In genomic region chr2:25332571-25332970, GRCh38 we compare ENCODE assay signal across 13 cellular contexts. TPM values are rescaled to one million over a fixed set of nuclear protein-coding genes. Genes with fewer than 3 reads are reported as not detected.
DNase-seq lines count a peak whose midpoint lies in the region; ATAC-seq and TF ChIP-seq lines count a peak whose summit lies in the region.
"Had no signal": no experiment of that assay in that cellular context is flagged by ENCODE, and none has a peak within 500 bp of the region (broad histone marks: within the 10 kb centered on the region; RNA-seq: fewer than 3 reads in every experiment).

No MANE protein-coding gene starts in this region.

- no peak overlapping the region for H3K4me3 Mint-ChIP-seq in CD4-positive, alpha-beta T cell
- no peak overlapping the region for H3K4me3 Mint-ChIP-seq in activated CD8-positive, alpha-beta T cell treated with anti-CD3 and anti-CD28 coated beads, Interleukin-2, amount 10 ng/mL, durations not matched to agents 7 days and 5 days

- H3K36me3 Mint-ChIP-seq in CD4-positive, alpha-beta T cell (ENCODE audit: low read depth): peaks cover 21% of the 10 kb centered on the region
- peaks cover 18% of the 10 kb centered on the region for H3K36me3 Mint-ChIP-seq in activated CD8-positive, alpha-beta T cell treated with anti-CD3 and anti-CD28 coated beads, Interleukin-2, amount 10 ng/mL, durations not matched to agents 7 days and 5 days (ENCODE audit: low read depth)

- no peaks in the 10 kb centered on the region for H3K27me3 ChIP-seq in CD4-positive, alpha-beta T cell (ENCODE audit: control insufficient read depth, insufficient read depth, low read length)
- no peaks in the 10 kb centered on the region for H3K27me3 ChIP-seq in left ventricle myocardium inferior (ENCODE audit: low read depth)
- H3K27me3 ChIP-seq in psoas muscle (ENCODE audit: insufficient read depth in 3 of 3, low read length in 2 of 3): no peaks in the 10 kb centered on the region
- H3K27me3 ChIP-seq: Peyer's patch had no signal

- ATAC-seq in CD4-positive, alpha-beta T cell (ENCODE audit: poor library complexity): no peak
- ATAC-seq in activated CD8-positive, alpha-beta T cell treated with anti-CD3 and anti-CD28 coated beads, Interleukin-2, amount 10 ng/mL, durations not matched to agents 7 days and 5 days: no peak
- peak; percentile 41 to 70 (median 56) for ATAC-seq in psoas muscle
- no peak for ATAC-seq in GM18909 (IDR thresholded peaks at IDR 0.05; ENCODE audit: poor library complexity, unreplicated experiment)

- H3K27ac ChIP-seq in CD4-positive, alpha-beta T cell (ENCODE audit: low read depth, low read length): no peak overlapping the region
- H3K27ac ChIP-seq in left ventricle myocardium inferior (replicated peaks) (peak overlapping the region; percentile 70), psoas muscle (peak overlapping the region; percentile 82)
- H3K27ac ChIP-seq: Peyer's patch had no signal

- H3K4me1 Mint-ChIP-seq in CD4-positive, alpha-beta T cell (ENCODE audit: low read depth): peaks cover 77% of the 10 kb centered on the region
- H3K4me1 Mint-ChIP-seq in activated CD8-positive, alpha-beta T cell treated with anti-CD3 and anti-CD28 coated beads, Interleukin-2, amount 10 ng/mL, durations not matched to agents 7 days and 5 days (ENCODE audit: low read depth): peaks cover 58% of the 10 kb centered on the region

- CTCF ChIA-PET in CD4-positive, alpha-beta T cell (lab: Charles Lee): no interaction called here
- CTCF ChIA-PET in activated CD8-positive, alpha-beta T cell treated with anti-CD3 and anti-CD28 coated beads, Interleukin-2, amount 10 ng/mL, durations not matched to agents 7 days and 5 days (lab: Charles Lee): interaction anchor here (1.3 to 4.0 kb wide), 4 partner anchors 22 to 55 kb away, joined by 3 to 14 read pairs (median 4); no protein-coding TSS in a partner anchor

- TF ChIP-seq CTCF in CD4-positive, alpha-beta T cell (IDR thresholded peaks at IDR 0.05): no peak
- TF ChIP-seq CTCF in left ventricle myocardium inferior (IDR thresholded peaks at IDR 0.05; ENCODE audit: borderline replicate concordance) (no peak), psoas muscle (IDR thresholded peaks at IDR 0.05) (no peak), GM13977 (IDR thresholded peaks at IDR 0.05; ENCODE audit: extremely low read depth, insufficient read depth, missing control alignments) (no peak)

- 27 to 40% (median 32%) methylated on average over 9 of the region's 9 CpGs for WGBS in psoas muscle, 3 donors

- H3K27me3 Mint-ChIP-seq in CD4-positive, alpha-beta T cell: no peaks in the 10 kb centered on the region
- H3K27me3 Mint-ChIP-seq in activated CD8-positive, alpha-beta T cell treated with anti-CD3 and anti-CD28 coated beads, Interleukin-2, amount 10 ng/mL, durations not matched to agents 7 days and 5 days (ENCODE audit: low read depth): no peaks in the 10 kb centered on the region

- H3K9me3 Mint-ChIP-seq in CD4-positive, alpha-beta T cell: no peaks in the 10 kb centered on the region
- H3K9me3 Mint-ChIP-seq in activated CD8-positive, alpha-beta T cell treated with anti-CD3 and anti-CD28 coated beads, Interleukin-2, amount 10 ng/mL, durations not matched to agents 7 days and 5 days (ENCODE audit: insufficient read depth): peaks cover 8% of the 10 kb centered on the region

- no peaks in the 10 kb centered on the region for H3K9me3 ChIP-seq in CD4-positive, alpha-beta T cell (ENCODE audit: control insufficient read depth, low read length)
- H3K9me3 ChIP-seq in left ventricle myocardium inferior (replicated peaks) (no peaks in the 10 kb centered on the region), psoas muscle (no peaks in the 10 kb centered on the region)
- H3K9me3 ChIP-seq: Peyer's patch had no signal

- no peak overlapping the region for H3K4me3 ChIP-seq in left ventricle myocardium inferior
- no peak overlapping the region for H3K4me3 ChIP-seq in psoas muscle
- H3K4me3 ChIP-seq: Peyer's patch had no signal

- intact Hi-C loops in CD4-positive, alpha-beta T cell (cut with DNase I, micrococcal nuclease): loop anchor here in 1 of 2 experiments (10.0 kb wide), 1 partner anchor 58 kb away; no protein-coding TSS in a partner anchor
- intact Hi-C loops in left ventricle myocardium inferior (cut with micrococcal nuclease) (no loop called here), psoas muscle (cut with DNase I) (no loop called here)

- H3K4me1 ChIP-seq in left ventricle myocardium inferior (peaks cover 96% of the 10 kb centered on the region), psoas muscle (peaks cover 89% of the 10 kb centered on the region)

- no peaks in the 10 kb centered on the region for H3K36me3 ChIP-seq in left ventricle myocardium inferior
- H3K36me3 ChIP-seq in psoas muscle (ENCODE audit: insufficient read depth in 1 of 2, low read depth in 1 of 2): no peaks in the 10 kb centered on the region
- H3K36me3 ChIP-seq: Peyer's patch had no signal

- H3K27ac Mint-ChIP-seq in CD4-positive, alpha-beta T cell: peak overlapping the region; percentile 46
- peak overlapping the region; percentile 40 for H3K27ac Mint-ChIP-seq in activated CD8-positive, alpha-beta T cell treated with anti-CD3 and anti-CD28 coated beads, Interleukin-2, amount 10 ng/mL, durations not matched to agents 7 days and 5 days

- no peak for DNase-seq in CD4-positive, alpha-beta T cell
- DNase-seq in activated CD8-positive, alpha-beta T cell treated with anti-CD3 and anti-CD28 coated beads, Interleukin-2, amount 10 ng/mL, durations not matched to agents 7 days and 5 days: no peak
- DNase-seq in left ventricle myocardium inferior: peak; percentile 59
- peak in 1 of 2 donors; percentile 56 for DNase-seq in psoas muscle
- DNase-seq in T-helper 1 cell: no peak
- DNase-seq in GM13977 (ENCODE audit: low spot score): no peak
- DNase-seq in NK-92 treated with Interleukin-12 subunit alpha and Interleukin-12 subunit beta, amount 100 ng/mL, for 24 hours (lab: John Stamatoyannopoulos, UW): no peak
- DNase-seq: DMS79 treated with DMSO at 0.1 percent for 48 hours; effector CD8-positive, alpha-beta T cell; NCI-H1436; NCI-H510A treated with DMSO at 0.1 percent for 48 hours; Peyer's patch had no signal

- POLR2A ChIA-PET in CD4-positive, alpha-beta T cell (lab: Charles Lee): interaction anchor here (1.0 to 5.9 kb wide), 3 partner anchors 9 to 56 kb away, joined by 3 to 37 read pairs (median 10); no protein-coding TSS in a partner anchor
- POLR2A ChIA-PET in activated CD8-positive, alpha-beta T cell treated with anti-CD3 and anti-CD28 coated beads, Interleukin-2, amount 10 ng/mL, durations not matched to agents 7 days and 5 days (lab: Charles Lee): interaction anchor here (4.2 kb wide), 1 partner anchor 8 kb away, joined by 17 read pairs; no protein-coding TSS in a partner anchor

- in situ Hi-C loops in GM13977 (cut with MboI; ENCODE audit: low pct_unique_long_range_greater_than_20kb, low sequenced_read_pairs, unreplicated experiment): no loop called here

RNA-seq across cellular contexts. Expression of gene DNMT3A, which starts 9.2 kb away (rescaled TPM):
- total RNA-seq in CD4-positive, alpha-beta T cell: 10 to 100 TPM; 57.1 to 62.1 TPM
- total RNA-seq in activated CD8-positive, alpha-beta T cell treated with anti-CD3 and anti-CD28 coated beads, Interleukin-2, amount 10 ng/mL, durations not matched to agents 7 days and 5 days: 10 to 100 TPM; 76.4 to 79.8 TPM
- total RNA-seq in left ventricle myocardium inferior (16.5 TPM), psoas muscle (10 to 100 TPM; 20.6 to 26.2 (median 21.7) TPM)
- polyA plus RNA-seq in psoas muscle: 1 to 10 TPM; 7.1 to 9.9 (median 8.4) TPM

Comparison
In these comparisons a context has a peak if more than half of its experiments do, and no peak if none do; other contexts are left out.
1. ATAC-seq: peak in psoas muscle (4 of 4); none in CD4-positive, alpha-beta T cell (single experiment), activated CD8-positive, alpha-beta T cell treated with anti-CD3 and anti-CD28 coated beads, Interleukin-2, amount 10 ng/mL, durations not matched to agents 7 days and 5 days (single experiment) and GM18909 (single experiment).